In genomic region chr15:28664575-28664974, GRCh38 we compare ENCODE assay signal across 6 cellular contexts. TPM values are rescaled to one million over a fixed set of nuclear protein-coding genes. Genes with fewer than 3 reads are reported as not detected.
"Had no signal": no experiment of that assay in that cellular context is flagged by ENCODE, and none has a peak within 500 bp of the region (broad histone marks: within the 10 kb centered on the region; RNA-seq: fewer than 3 reads in every experiment).

No MANE protein-coding gene starts in this region.

RNA-seq across cellular contexts. Expression of gene GOLGA8M, which starts 47.6 kb away (rescaled TPM):
- total RNA-seq: OCI-LY7, PC-9, RPMI7951, SJCRH30, SK-MEL-5 had no signal
- polyA plus RNA-seq: SK-N-SH had no signal
